In the genomic region with DNA sequence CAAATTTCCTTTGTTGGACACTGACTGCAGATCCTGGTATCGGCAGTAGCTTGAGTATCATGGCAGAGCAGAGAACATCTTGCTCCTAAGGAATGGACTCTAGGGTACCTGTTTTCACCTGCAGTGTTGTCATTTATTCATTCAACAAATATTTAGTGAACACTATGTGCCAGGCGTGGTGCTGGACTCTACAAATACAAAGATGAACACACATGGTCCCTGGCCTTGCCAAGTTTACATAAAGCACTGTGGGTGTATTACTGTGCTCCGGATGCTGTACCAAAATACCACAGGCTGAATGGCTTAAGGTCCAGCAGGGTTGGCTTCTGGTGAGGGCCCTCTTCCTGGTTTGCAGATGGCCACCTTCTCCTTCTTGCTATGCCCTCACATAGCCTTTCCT, we compare ENCODE assay signal across 22 cellular contexts. TPM values are rescaled to one million over a fixed set of nuclear protein-coding genes. Genes with fewer than 3 reads are reported as not detected.
A peak's percentile ranks its signal among the peaks of the same experiment; 100 is the strongest.
DNase-seq lines count a peak whose midpoint lies in the region; ATAC-seq and TF ChIP-seq lines count a peak whose summit lies in the region.
"Had no signal": no experiment of that assay in that cellular context is flagged by ENCODE, and none has a peak within 500 bp of the region (broad histone marks: within the 10 kb centered on the region; RNA-seq: fewer than 3 reads in every experiment).

No MANE protein-coding gene starts in this region.

- H3K23ac ChIP-seq in neuronal stem cell (ENCODE audit: low read depth, low read length, poor library complexity) = no peak overlapping the region

- H3K4me2 ChIP-seq in neuronal stem cell (ENCODE audit: insufficient read depth, low read length, poor library complexity, severe bottlenecking) = no peak overlapping the region
- H3K4me2 ChIP-seq: GM23338, KMS-11 had no signal

- H3K27ac Mint-ChIP-seq in activated CD4-positive, alpha-beta T cell treated with anti-CD3 and anti-CD28 coated beads, Interleukin-2, amount 10 ng/mL, durations not matched to agents 24 days and 14 days = peak overlapping the region; percentile 64
- no peak overlapping the region for H3K27ac Mint-ChIP-seq in activated CD4-positive, alpha-beta T cell treated with anti-CD3 and anti-CD28 coated beads for 36 hours
- H3K27ac Mint-ChIP-seq in CD4-positive, alpha-beta T cell = peak overlapping the region; percentile 97
- peak overlapping the region; percentile 18 for H3K27ac Mint-ChIP-seq in activated B cell treated with CpG ODN at 0.5 μM for 24 hours
- H3K27ac Mint-ChIP-seq: GM23338, HFFc6 had no signal

- POLR2A ChIA-PET in activated CD4-positive, alpha-beta T cell treated with anti-CD3 and anti-CD28 coated beads for 36 hours (lab: Charles Lee) = no interaction called here
- POLR2A ChIA-PET in CD4-positive, alpha-beta T cell (lab: Charles Lee) = interaction anchor here (33.8 kb wide), 1 partner anchor 36 kb away, joined by 1290 read pairs; no protein-coding TSS in a partner anchor
- POLR2A ChIA-PET in activated B cell treated with CpG ODN at 0.5 μM for 24 hours (lab: Charles Lee) = interaction anchor here (0.6 to 37.9 kb wide), 2 partner anchors 19 to 30 kb away, joined by 7 to 1450 read pairs; a partner anchor contains a TSS

- ATAC-seq in activated CD4-positive, alpha-beta T cell treated with anti-CD3 and anti-CD28 coated beads for 36 hours = no peak
- ATAC-seq in CD4-positive, alpha-beta T cell (ENCODE audit: poor library complexity) = no peak
- ATAC-seq in activated B cell treated with CpG ODN at 0.5 μM for 24 hours (ENCODE audit: low read depth) = no peak
- ATAC-seq: GM23338, PC-3 had no signal

- CTCF ChIA-PET in activated CD4-positive, alpha-beta T cell treated with anti-CD3 and anti-CD28 coated beads for 36 hours (lab: Charles Lee) = no interaction called here
- CTCF ChIA-PET in CD4-positive, alpha-beta T cell (lab: Charles Lee) = no interaction called here
- CTCF ChIA-PET in activated B cell treated with CpG ODN at 0.5 μM for 24 hours (lab: Charles Lee) = no interaction called here

- H2BK120ac ChIP-seq in neuronal stem cell (ENCODE audit: low read depth, low read length) = no peak overlapping the region

- no peak overlapping the region for H3K9ac ChIP-seq in neuronal stem cell (ENCODE audit: low read depth, low read length, poor library complexity)
- H3K9ac ChIP-seq: KMS-11 had no signal

- no peaks in the 10 kb centered on the region for H3K36me3 ChIP-seq in neuronal stem cell (replicated peaks in 1 of 2; ENCODE audit: control insufficient read depth in 2 of 2, insufficient read depth in 2 of 2, low read length in 2 of 2)
- H3K36me3 ChIP-seq: HAP-1 had no signal

- H4K91ac ChIP-seq in neuronal stem cell (ENCODE audit: low read depth, low read length, poor library complexity) = no peak overlapping the region

- H3K4me3 ChIP-seq in neuronal stem cell (ENCODE audit: low read length in 2 of 2) = no peak overlapping the region
- H3K4me3 ChIP-seq: GM23338, HAP-1 had no signal

- peaks cover 16% of the 10 kb centered on the region for H3K9me3 Mint-ChIP-seq in activated CD4-positive, alpha-beta T cell treated with anti-CD3 and anti-CD28 coated beads, Interleukin-2, amount 10 ng/mL, durations not matched to agents 24 days and 14 days
- H3K9me3 Mint-ChIP-seq in activated CD4-positive, alpha-beta T cell treated with anti-CD3 and anti-CD28 coated beads for 36 hours (ENCODE audit: low read depth) = peaks cover 24% of the 10 kb centered on the region
- peaks cover 5% of the 10 kb centered on the region for H3K9me3 Mint-ChIP-seq in CD4-positive, alpha-beta T cell
- peaks cover 17% of the 10 kb centered on the region for H3K9me3 Mint-ChIP-seq in activated B cell treated with CpG ODN at 0.5 μM for 24 hours

- peaks cover 20% of the 10 kb centered on the region for H3K36me3 Mint-ChIP-seq in activated CD4-positive, alpha-beta T cell treated with anti-CD3 and anti-CD28 coated beads, Interleukin-2, amount 10 ng/mL, durations not matched to agents 24 days and 14 days (ENCODE audit: low read depth)
- H3K36me3 Mint-ChIP-seq in activated CD4-positive, alpha-beta T cell treated with anti-CD3 and anti-CD28 coated beads for 36 hours (ENCODE audit: low read depth) = peaks cover 24% of the 10 kb centered on the region
- H3K36me3 Mint-ChIP-seq in CD4-positive, alpha-beta T cell (ENCODE audit: low read depth) = peaks cover 28% of the 10 kb centered on the region
- peaks cover 7% of the 10 kb centered on the region for H3K36me3 Mint-ChIP-seq in activated B cell treated with CpG ODN at 0.5 μM for 24 hours (ENCODE audit: low read depth)

- no peak overlapping the region for H4K8ac ChIP-seq in neuronal stem cell (ENCODE audit: low read depth, low read length)

- H3K9me3 ChIP-seq in CD4-positive, alpha-beta T cell (ENCODE audit: control insufficient read depth, low read length) = peaks cover 7% of the 10 kb centered on the region
- H3K9me3 ChIP-seq in neuronal stem cell (replicated peaks in 1 of 2; ENCODE audit: control insufficient read depth in 2 of 2, insufficient read depth in 1 of 2, low read depth in 1 of 2, low read length in 2 of 2) = no peaks in the 10 kb centered on the region
- H3K9me3 ChIP-seq: HAP-1 had no signal

- H3K79me1 ChIP-seq in neuronal stem cell (ENCODE audit: low read depth, low read length) = no peaks in the 10 kb centered on the region

- no peak overlapping the region for H2BK5ac ChIP-seq in neuronal stem cell (ENCODE audit: low read length)

- no peaks in the 10 kb centered on the region for H3K27me3 ChIP-seq in CD4-positive, alpha-beta T cell (ENCODE audit: control insufficient read depth, insufficient read depth, low read length)
- no peaks in the 10 kb centered on the region for H3K27me3 ChIP-seq in neuronal stem cell (ENCODE audit: control insufficient read depth in 3 of 3, insufficient read depth in 3 of 3, low read depth in 1 of 3, low read length in 3 of 3)

- H3K4ac ChIP-seq in neuronal stem cell (ENCODE audit: low read length) = no peak overlapping the region

- intact Hi-C loops in activated CD4-positive, alpha-beta T cell treated with anti-CD3 and anti-CD28 coated beads, Interleukin-2, amount 10 ng/mL, durations not matched to agents 24 days and 14 days (cut with micrococcal nuclease) = no loop called here
- intact Hi-C loops in activated CD4-positive, alpha-beta T cell treated with anti-CD3 and anti-CD28 coated beads for 36 hours (cut with DNase I, micrococcal nuclease) = no loop called here
- intact Hi-C loops in CD4-positive, alpha-beta T cell (cut with DNase I, micrococcal nuclease) = no loop called here
- intact Hi-C loops in activated B cell treated with CpG ODN at 0.5 μM for 24 hours (cut with micrococcal nuclease) = no loop called here

- peaks cover 2 to 11% of the 10 kb centered on the region in 2 donors for H3K4me1 ChIP-seq in neuronal stem cell (ENCODE audit: control insufficient read depth in 2 of 2, insufficient read depth in 1 of 2, low read depth in 1 of 2, low read length in 2 of 2)
- H3K4me1 ChIP-seq: HAP-1 had no signal

- no peaks in the 10 kb centered on the region for H3K27me3 Mint-ChIP-seq in activated CD4-positive, alpha-beta T cell treated with anti-CD3 and anti-CD28 coated beads, Interleukin-2, amount 10 ng/mL, durations not matched to agents 24 days and 14 days
- no peaks in the 10 kb centered on the region for H3K27me3 Mint-ChIP-seq in activated CD4-positive, alpha-beta T cell treated with anti-CD3 and anti-CD28 coated beads for 36 hours
- no peaks in the 10 kb centered on the region for H3K27me3 Mint-ChIP-seq in CD4-positive, alpha-beta T cell
- H3K27me3 Mint-ChIP-seq in activated B cell treated with CpG ODN at 0.5 μM for 24 hours = no peaks in the 10 kb centered on the region
- H3K27me3 Mint-ChIP-seq: B cell had no signal

- DNase-seq in activated CD4-positive, alpha-beta T cell treated with anti-CD3 and anti-CD28 coated beads, Interleukin-2, amount 10 ng/mL, durations not matched to agents 24 days and 14 days = no peak
- DNase-seq in activated CD4-positive, alpha-beta T cell treated with anti-CD3 and anti-CD28 coated beads for 36 hours = no peak
- no peak for DNase-seq in CD4-positive, alpha-beta T cell
- DNase-seq in activated B cell treated with CpG ODN at 0.5 μM for 24 hours = no peak
- no peak for DNase-seq in neuronal stem cell (ENCODE audit: low spot score)
- DNase-seq in cortex of kidney (lab: John Stamatoyannopoulos, UW) = no peak
- no peak for DNase-seq in ureter (ENCODE audit: low spot score)
- DNase-seq: HFFc6; IMR-90; MM.1S; NCI-H2029 treated with DMSO at 0.1 percent for 48 hours; NCI-H446 treated with DMSO at 0.1 percent for 48 hours; NCI-H526; NCI-H82; NK-92 treated with Interleukin-12 subunit alpha and Interleukin-12 subunit beta, amount 100 ng/mL, for 24 hours; PC-3 had no signal

- peak overlapping the region; percentile 31 for H3K27ac ChIP-seq in CD4-positive, alpha-beta T cell (ENCODE audit: low read depth, low read length)
- no peak overlapping the region for H3K27ac ChIP-seq in neuronal stem cell (replicated peaks; ENCODE audit: low read length)
- H3K27ac ChIP-seq: 22Rv1, C4-2B, KMS-11 had no signal

- H2AFZ ChIP-seq in neuronal stem cell (ENCODE audit: low read length) = no peak overlapping the region
- H2AFZ ChIP-seq: GM23338 had no signal

- H2AK5ac ChIP-seq in neuronal stem cell (ENCODE audit: low read depth, low read length) = no peak overlapping the region

- no CpG with 5 or more reads among the region's 3 CpGs for WGBS in neuronal stem cell (ENCODE audit: extremely low coverage in 2 of 2, insufficient read length in 2 of 2, insufficient replicate concordance in 1 of 2), 2 donors

- no peak overlapping the region for H3K14ac ChIP-seq in neuronal stem cell (ENCODE audit: low read length)

- peaks cover 66% of the 10 kb centered on the region for H3K4me1 Mint-ChIP-seq in activated CD4-positive, alpha-beta T cell treated with anti-CD3 and anti-CD28 coated beads, Interleukin-2, amount 10 ng/mL, durations not matched to agents 24 days and 14 days
- peaks cover 83% of the 10 kb centered on the region for H3K4me1 Mint-ChIP-seq in activated CD4-positive, alpha-beta T cell treated with anti-CD3 and anti-CD28 coated beads for 36 hours
- H3K4me1 Mint-ChIP-seq in CD4-positive, alpha-beta T cell (ENCODE audit: low read depth) = peaks cover 86% of the 10 kb centered on the region
- peaks cover 88% of the 10 kb centered on the region for H3K4me1 Mint-ChIP-seq in activated B cell treated with CpG ODN at 0.5 μM for 24 hours

- TF ChIP-seq CTCF in CD4-positive, alpha-beta T cell (IDR thresholded peaks at IDR 0.05) = no peak
- no peak for TF ChIP-seq CTCF in activated B cell treated with CpG ODN at 0.5 μM for 24 hours (IDR thresholded peaks at IDR 0.05)

- no peak overlapping the region for H2BK12ac ChIP-seq in neuronal stem cell (ENCODE audit: low read length)

- no peak overlapping the region for H2BK15ac ChIP-seq in neuronal stem cell (ENCODE audit: low read length)

- no peak overlapping the region for H3K4me3 Mint-ChIP-seq in activated CD4-positive, alpha-beta T cell treated with anti-CD3 and anti-CD28 coated beads, Interleukin-2, amount 10 ng/mL, durations not matched to agents 24 days and 14 days
- H3K4me3 Mint-ChIP-seq in activated CD4-positive, alpha-beta T cell treated with anti-CD3 and anti-CD28 coated beads for 36 hours = no peak overlapping the region
- no peak overlapping the region for H3K4me3 Mint-ChIP-seq in CD4-positive, alpha-beta T cell
- H3K4me3 Mint-ChIP-seq in activated B cell treated with CpG ODN at 0.5 μM for 24 hours = no peak overlapping the region
- H3K4me3 Mint-ChIP-seq: B cell, GM23338, HFFc6 had no signal

- peak overlapping the region; percentile 42 for H3K18ac ChIP-seq in neuronal stem cell (ENCODE audit: low read length)

RNA-seq across cellular contexts. Expression of a gene that starts 14.2 kb away (rescaled TPM):
- 217 and 220 TPM in 2 replicates for total RNA-seq in activated CD4-positive, alpha-beta T cell treated with anti-CD3 and anti-CD28 coated beads, Interleukin-2, amount 10 ng/mL, durations not matched to agents 24 days and 14 days
- 100 to 1,000 TPM; 325 to 389 TPM for total RNA-seq in activated CD4-positive, alpha-beta T cell treated with anti-CD3 and anti-CD28 coated beads for 36 hours
- 100 to 1,000 TPM; 170 to 180 TPM for total RNA-seq in CD4-positive, alpha-beta T cell
- total RNA-seq in activated B cell treated with CpG ODN at 0.5 μM for 24 hours (572 and 573 TPM in 2 replicates), ureter (0.57 TPM)
- polyA plus RNA-seq in neuronal stem cell (2013, experiment 1 of 2) = 0.10 TPM
- 0.06 TPM for polyA plus RNA-seq in neuronal stem cell (2013, experiment 2 of 2)
- total RNA-seq: HFFc6, PC-3 had no signal

Comparison
In these comparisons a context has a peak if more than half of its experiments do, and no peak if none do; other contexts are left out.
1. RNA of a gene that starts 14.2 kb away (total RNA-seq): 572 to 573 TPM in activated B cell treated with CpG ODN at 0.5 μM for 24 hours, 325 to 389 TPM in activated CD4-positive, alpha-beta T cell treated with anti-CD3 and anti-CD28 coated beads for 36 hours, 217 to 220 TPM in activated CD4-positive, alpha-beta T cell treated with anti-CD3 and anti-CD28 coated beads, Interleukin-2, amount 10 ng/mL, durations not matched to agents 24 days and 14 days and 170 to 180 TPM in CD4-positive, alpha-beta T cell; 0.57 TPM in ureter (single experiment); every median in the first group is over 100 times any median in the second.